ENCODE assay signal across 8 cellular contexts in genomic region chr3:128074851-128075515, GRCh38. TPM values are rescaled to one million over a fixed set of nuclear protein-coding genes. Genes with fewer than 3 reads are reported as not detected.
A peak's percentile ranks its signal among the peaks of the same experiment; 100 is the strongest.
DNase-seq lines count a peak whose midpoint lies in the region; ATAC-seq and TF ChIP-seq lines count a peak whose summit lies in the region.

No MANE protein-coding gene starts in this region.

- no peak overlapping the region for H3K4me2 ChIP-seq in PC-3 (ENCODE audit: low read length)

- H3K27ac Mint-ChIP-seq in activated CD4-positive, alpha-beta memory T cell treated with anti-CD3 and anti-CD28 coated beads for 36 hours = peak overlapping the region; percentile 28
- H3K27ac Mint-ChIP-seq in activated CD4-positive, alpha-beta memory T cell treated with anti-CD3 and anti-CD28 coated beads, Interleukin-2, amount 10 ng/mL, durations not matched to agents 7 days and 5 days = no peak overlapping the region

- no peaks in the 10 kb centered on the region for H3K27me3 Mint-ChIP-seq in activated CD4-positive, alpha-beta memory T cell treated with anti-CD3 and anti-CD28 coated beads for 36 hours
- H3K27me3 Mint-ChIP-seq in activated CD4-positive, alpha-beta memory T cell treated with anti-CD3 and anti-CD28 coated beads, Interleukin-2, amount 10 ng/mL, durations not matched to agents 7 days and 5 days = no peaks in the 10 kb centered on the region

- H3K27ac ChIP-seq in angular gyrus (ENCODE audit: low read depth, low read length) = peak overlapping the region; percentile 11
- peak overlapping the region; percentile 2 for H3K27ac ChIP-seq in substantia nigra (ENCODE audit: low read depth, low read length, poor library complexity, severe bottlenecking)
- H3K27ac ChIP-seq in PC-3 (ENCODE audit: low read length) = no peak overlapping the region

- intact Hi-C loops in activated CD4-positive, alpha-beta memory T cell treated with anti-CD3 and anti-CD28 coated beads for 36 hours (cut with micrococcal nuclease) = loop anchor here (2.0 to 10.0 kb wide), 4 partner anchors 20 to 540 kb away; partner anchors contain the start of gene GATA2
- intact Hi-C loops in PC-3 (cut with micrococcal nuclease) = loop anchor here (10.0 kb wide), 1 partner anchor 60 kb away; no protein-coding TSS in a partner anchor

- CTCF ChIA-PET in activated CD4-positive, alpha-beta memory T cell treated with anti-CD3 and anti-CD28 coated beads for 36 hours (lab: Charles Lee) = interaction anchor here (1.0 to 2.7 kb wide), 11 partner anchors 10 to 198 kb away, joined by 3 to 17 read pairs (median 4); no protein-coding TSS in a partner anchor
- CTCF ChIA-PET in activated CD4-positive, alpha-beta memory T cell treated with anti-CD3 and anti-CD28 coated beads, Interleukin-2, amount 10 ng/mL, durations not matched to agents 7 days and 5 days (lab: Charles Lee) = interaction anchor here (0.8 to 1.7 kb wide), 7 partner anchors 9 to 58 kb away, joined by 3 to 9 read pairs (median 4); partner anchors contain the start of genes RUVBL1 and SEC61A1
- CTCF ChIA-PET in PC-3 (lab: Charles Lee) = no interaction called here

- no peaks in the 10 kb centered on the region for H3K27me3 ChIP-seq in PC-3 (ENCODE audit: low read length)

- H2AFZ ChIP-seq in PC-3 (ENCODE audit: low read length) = no peak overlapping the region

- no peak overlapping the region for H3K9ac ChIP-seq in PC-3 (ENCODE audit: low read length)

- no peaks in the 10 kb centered on the region for H3K9me2 ChIP-seq in PC-3 (replicated peaks; ENCODE audit: low read length)

- peak overlapping the region; percentile 39 for H3K4me3 Mint-ChIP-seq in activated CD4-positive, alpha-beta memory T cell treated with anti-CD3 and anti-CD28 coated beads for 36 hours
- no peak overlapping the region for H3K4me3 Mint-ChIP-seq in activated CD4-positive, alpha-beta memory T cell treated with anti-CD3 and anti-CD28 coated beads, Interleukin-2, amount 10 ng/mL, durations not matched to agents 7 days and 5 days

- H3K79me2 ChIP-seq in PC-3 (ENCODE audit: low read length) = no peaks in the 10 kb centered on the region

- H3K9me3 Mint-ChIP-seq in activated CD4-positive, alpha-beta memory T cell treated with anti-CD3 and anti-CD28 coated beads for 36 hours = no peaks in the 10 kb centered on the region
- no peaks in the 10 kb centered on the region for H3K9me3 Mint-ChIP-seq in activated CD4-positive, alpha-beta memory T cell treated with anti-CD3 and anti-CD28 coated beads, Interleukin-2, amount 10 ng/mL, durations not matched to agents 7 days and 5 days

- H4K20me1 ChIP-seq in PC-3 (ENCODE audit: low read length) = peaks cover 11% of the 10 kb centered on the region; the same call in 1 of the 2 replicates

- ATAC-seq in HG02852 (IDR thresholded peaks at IDR 0.05; ENCODE audit: unreplicated experiment) (no peak), PC-3 (no peak), GM18520 (IDR thresholded peaks at IDR 0.05; ENCODE audit: unreplicated experiment) (no peak)

- POLR2A ChIA-PET in activated CD4-positive, alpha-beta memory T cell treated with anti-CD3 and anti-CD28 coated beads for 36 hours (lab: Charles Lee) = interaction anchor here (1.0 kb wide), 1 partner anchor 22 kb away, joined by 3 read pairs; no protein-coding TSS in a partner anchor
- POLR2A ChIA-PET in activated CD4-positive, alpha-beta memory T cell treated with anti-CD3 and anti-CD28 coated beads, Interleukin-2, amount 10 ng/mL, durations not matched to agents 7 days and 5 days (lab: Charles Lee) = interaction anchor here (1.0 to 1.9 kb wide), 2 partner anchors 22 to 48 kb away, joined by 3 to 8 read pairs; partner anchors contain the start of gene RUVBL1
- POLR2A ChIA-PET in PC-3 (lab: Charles Lee; ENCODE audit: unreplicated experiment) = no interaction called here

- peaks cover 15% of the 10 kb centered on the region for H3K36me3 ChIP-seq in PC-3 (ENCODE audit: low read depth, low read length)

- DNase-seq in activated CD4-positive, alpha-beta memory T cell treated with anti-CD3 and anti-CD28 coated beads for 36 hours = no peak
- DNase-seq in activated CD4-positive, alpha-beta memory T cell treated with anti-CD3 and anti-CD28 coated beads, Interleukin-2, amount 10 ng/mL, durations not matched to agents 7 days and 5 days = no peak
- peak; percentile 50 for DNase-seq in iPS-NIHi11 (ENCODE audit: low spot score)
- no peak for DNase-seq in substantia nigra (lab: John Stamatoyannopoulos, UW)
- no peak for DNase-seq in PC-3

- no TSS peak for BruUV-seq in PC-3 (replicated peaks; lab: Mats Ljungman, UMichigan)

- H3K9me3 ChIP-seq in PC-3 (ENCODE audit: low read length) = no peaks in the 10 kb centered on the region

- peaks cover 16% of the 10 kb centered on the region for H3K4me1 ChIP-seq in PC-3 (ENCODE audit: insufficient read depth, low read length)

- H3K4me1 Mint-ChIP-seq in activated CD4-positive, alpha-beta memory T cell treated with anti-CD3 and anti-CD28 coated beads for 36 hours (ENCODE audit: low read depth) = peaks cover 21% of the 10 kb centered on the region
- H3K4me1 Mint-ChIP-seq in activated CD4-positive, alpha-beta memory T cell treated with anti-CD3 and anti-CD28 coated beads, Interleukin-2, amount 10 ng/mL, durations not matched to agents 7 days and 5 days = peaks cover 17% of the 10 kb centered on the region

- H3K36me3 Mint-ChIP-seq in activated CD4-positive, alpha-beta memory T cell treated with anti-CD3 and anti-CD28 coated beads for 36 hours = peaks cover 24% of the 10 kb centered on the region
- peaks cover 12% of the 10 kb centered on the region for H3K36me3 Mint-ChIP-seq in activated CD4-positive, alpha-beta memory T cell treated with anti-CD3 and anti-CD28 coated beads, Interleukin-2, amount 10 ng/mL, durations not matched to agents 7 days and 5 days (ENCODE audit: low read depth)

- no peak for TF ChIP-seq CTCF in PC-3 (conservative IDR thresholded peaks at IDR 0.05; ENCODE audit: low read depth, low read length)

- peaks cover 8% of the 10 kb centered on the region for H3F3A ChIP-seq in PC-3 (ENCODE audit: low read length, unreplicated experiment)

- no peak overlapping the region for H3K4me3 ChIP-seq in PC-3 (ENCODE audit: low read length)

RNA-seq across cellular contexts. Expression of gene SEC61A1, which starts 22.7 kb away (rescaled TPM):
- 100 to 1,000 TPM; 147 to 149 TPM for total RNA-seq in activated CD4-positive, alpha-beta memory T cell treated with anti-CD3 and anti-CD28 coated beads for 36 hours
- 100 to 1,000 TPM; 194 to 203 TPM for total RNA-seq in activated CD4-positive, alpha-beta memory T cell treated with anti-CD3 and anti-CD28 coated beads, Interleukin-2, amount 10 ng/mL, durations not matched to agents 7 days and 5 days
- 182 and 184 TPM in 2 replicates for total RNA-seq in PC-3 (2014; rRNA removed)

RNA-seq across cellular contexts. Expression of gene RUVBL1, which starts 48.6 kb away (rescaled TPM):
- 10 to 100 TPM; 81.6 to 87.0 TPM for total RNA-seq in activated CD4-positive, alpha-beta memory T cell treated with anti-CD3 and anti-CD28 coated beads for 36 hours
- total RNA-seq in activated CD4-positive, alpha-beta memory T cell treated with anti-CD3 and anti-CD28 coated beads, Interleukin-2, amount 10 ng/mL, durations not matched to agents 7 days and 5 days = 10 to 100 TPM; 56.3 to 62.3 TPM
- 94.9 and 114 TPM in 2 replicates for total RNA-seq in PC-3 (2014; rRNA removed)
